8 cellular contexts compared by ENCODE assay signal in the genomic region with DNA sequence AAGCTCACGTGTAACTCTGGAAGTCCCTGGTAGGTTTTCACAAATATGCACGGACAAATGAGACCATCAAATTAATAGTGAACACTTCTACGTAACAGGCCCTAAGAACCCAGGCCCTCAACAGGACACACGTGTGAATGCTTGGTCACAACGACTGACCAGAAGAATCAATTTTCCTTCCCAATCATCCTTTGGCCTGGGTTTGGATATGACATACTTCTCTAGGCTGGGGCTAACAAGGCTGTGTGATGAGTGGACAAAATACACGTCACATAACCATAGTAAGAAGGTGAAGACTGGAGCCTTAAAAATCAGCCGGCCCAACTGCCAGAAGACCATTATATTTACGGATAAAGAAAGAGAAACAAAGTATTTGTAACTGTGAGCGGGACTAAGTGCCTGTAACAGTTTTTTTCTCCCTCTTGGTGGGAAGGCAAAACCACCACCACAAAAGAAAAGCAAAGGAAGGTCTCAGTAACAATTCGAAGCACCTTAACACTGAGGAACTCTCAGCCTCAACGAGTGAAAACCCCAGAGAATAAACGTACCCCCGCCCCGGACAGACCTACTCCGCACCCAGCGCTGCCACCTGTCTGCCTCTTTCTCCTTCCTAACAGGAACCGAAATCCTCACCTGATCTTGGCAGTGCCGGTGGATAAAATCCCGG. TPM values are rescaled to one million over a fixed set of nuclear protein-coding genes. Genes with fewer than 3 reads are reported as not detected.
A peak's percentile ranks its signal among the peaks of the same experiment; 100 is the strongest.
DNase-seq lines count a peak whose midpoint lies in the region; ATAC-seq and TF ChIP-seq lines count a peak whose summit lies in the region.

No MANE protein-coding gene starts in this region.

- peak overlapping the region; percentile 42 to 100 (median 96) for H3K27ac ChIP-seq in heart right ventricle

- in situ Hi-C loops in GM13976 (cut with MboI; ENCODE audit: low sequenced_read_pairs, unreplicated experiment) = no loop called here

- WGBS in heart right ventricle, 2 donors = 0 to 1% methylated on average over 19 of the region's 19 CpGs

- peaks cover 24% of the 10 kb centered on the region for H3K36me3 Mint-ChIP-seq in activated CD8-positive, alpha-beta T cell treated with anti-CD3 and anti-CD28 coated beads for 36 hours (ENCODE audit: low read depth)

- peak overlapping the region; percentile 100 for H3K27ac Mint-ChIP-seq in activated CD8-positive, alpha-beta T cell treated with anti-CD3 and anti-CD28 coated beads for 36 hours

- TF ChIP-seq CTCF in activated CD8-positive, alpha-beta T cell treated with anti-CD3 and anti-CD28 coated beads for 36 hours (IDR thresholded peaks at IDR 0.05) = no peak
- TF ChIP-seq CTCF in heart right ventricle (IDR thresholded peaks at IDR 0.05) = peak in 1 of 9 donors; percentile 26
- TF ChIP-seq CTCF in GM13976 (IDR thresholded peaks at IDR 0.05; ENCODE audit: borderline replicate concordance, control extremely low read depth, extremely low read depth, insufficient read depth, missing control alignments) = no peak

- peak overlapping the region; percentile 62 to 94 (median 76) for H3K4me3 ChIP-seq in heart right ventricle

- H3K9me3 Mint-ChIP-seq in activated CD8-positive, alpha-beta T cell treated with anti-CD3 and anti-CD28 coated beads for 36 hours = peaks cover 2% of the 10 kb centered on the region

- intact Hi-C loops in activated CD8-positive, alpha-beta T cell treated with anti-CD3 and anti-CD28 coated beads for 36 hours (cut with micrococcal nuclease) = loop anchor here (1.0 kb wide), 1 partner anchor 65 kb away; no protein-coding TSS in a partner anchor
- intact Hi-C loops in heart right ventricle (cut with DNase I) = loop anchor here in 7 of 10 donors (1.0 to 5.0 kb wide), 8 partner anchors 62 to 124 kb away; partner anchors contain the start of gene H3-3A (in 3 of the 7)

- H3K4me1 ChIP-seq in heart right ventricle = peaks cover 13 to 72% (median 61%) of the 10 kb centered on the region in 9 donors

- no peaks in the 10 kb centered on the region for H3K27me3 Mint-ChIP-seq in activated CD8-positive, alpha-beta T cell treated with anti-CD3 and anti-CD28 coated beads for 36 hours

- peaks cover 0 to 37% (median 14%) of the 10 kb centered on the region in 9 donors for H3K36me3 ChIP-seq in heart right ventricle

- H3K9me3 ChIP-seq in heart right ventricle = no peaks in the 10 kb centered on the region

- ATAC-seq in GM18517 (IDR thresholded peaks at IDR 0.05; ENCODE audit: unreplicated experiment) = peak; percentile 4
- ATAC-seq in HG03045 (IDR thresholded peaks at IDR 0.05; ENCODE audit: unreplicated experiment) = peak; percentile 18
- peak; percentile 1 for ATAC-seq in activated CD8-positive, alpha-beta T cell treated with anti-CD3 and anti-CD28 coated beads for 36 hours
- ATAC-seq in heart right ventricle = peak in 5 of 8 donors; percentile 0 to 14 (median 7)
- no peak for ATAC-seq in HG03196 (IDR thresholded peaks at IDR 0.05; ENCODE audit: unreplicated experiment)

- CTCF ChIA-PET in activated CD8-positive, alpha-beta T cell treated with anti-CD3 and anti-CD28 coated beads for 36 hours (lab: Charles Lee) = interaction anchor here (0.6 to 3.9 kb wide), 6 partner anchors 11 to 1850 kb away, joined by 3 to 36 read pairs (median 6); no protein-coding TSS in a partner anchor

- DNase-seq in activated CD8-positive, alpha-beta T cell treated with anti-CD3 and anti-CD28 coated beads for 36 hours = no peak
- no peak for DNase-seq in heart right ventricle
- DNase-seq in renal cortical epithelial cell (ENCODE audit: low read depth) = peak; percentile 38
- no peak for DNase-seq in HCEC 1CT
- no peak for DNase-seq in GM13976 (ENCODE audit: low spot score)

- POLR2A ChIA-PET in activated CD8-positive, alpha-beta T cell treated with anti-CD3 and anti-CD28 coated beads for 36 hours (lab: Charles Lee) = interaction anchor here (0.6 to 3.1 kb wide), 16 partner anchors 12 to 571 kb away, joined by 3 to 43 read pairs (median 4); partner anchors contain the start of genes H3-3A, LBR, PYCR2 and SRP9

- H3K27me3 ChIP-seq in heart right ventricle = no peaks in the 10 kb centered on the region

- H3K4me1 Mint-ChIP-seq in activated CD8-positive, alpha-beta T cell treated with anti-CD3 and anti-CD28 coated beads for 36 hours (ENCODE audit: low read depth) = peaks cover 62% of the 10 kb centered on the region

- peak overlapping the region; percentile 98 for H3K4me3 Mint-ChIP-seq in activated CD8-positive, alpha-beta T cell treated with anti-CD3 and anti-CD28 coated beads for 36 hours

RNA-seq across cellular contexts. Expression of gene SDE2, which starts 0.5 kb away (rescaled TPM):
- total RNA-seq in activated CD8-positive, alpha-beta T cell treated with anti-CD3 and anti-CD28 coated beads for 36 hours = 10 to 100 TPM; 14.9 to 15.5 TPM
- total RNA-seq in heart right ventricle (10 to 100 TPM; 10.3 to 20.3 (median 13.9) TPM), renal cortical epithelial cell (27.2 and 34.9 TPM in 2 replicates)
- 1 to 10 TPM; 3.1 to 4.7 TPM for polyA plus RNA-seq in heart right ventricle

RNA-seq across cellular contexts. Expression of gene LEFTY2, which starts 57.7 kb away (rescaled TPM):
- total RNA-seq in activated CD8-positive, alpha-beta T cell treated with anti-CD3 and anti-CD28 coated beads for 36 hours = not detected
- 1 to 10 TPM in 2 of 10 donors, under 1 TPM in 8; 0.23 to 1.4 (median 0.65) TPM for total RNA-seq in heart right ventricle
- polyA plus RNA-seq in heart right ventricle = under 1 TPM; 0.29 to 0.35 TPM
- total RNA-seq in renal cortical epithelial cell = not detected in 2 replicates
